In genomic region chr12:91414147-91414546, GRCh38 we compare ENCODE assay signal across 16 cellular contexts.
"Had no signal": no experiment of that assay in that cellular context is flagged by ENCODE, and none has a peak within 500 bp of the region (broad histone marks: within the 10 kb centered on the region; RNA-seq: fewer than 3 reads in every experiment).

No MANE protein-coding gene starts in this region.

- H3K4me1 ChIP-seq: pancreas, uterus had no signal

- H3K4me3 ChIP-seq: heart right ventricle, pancreas, uterus had no signal

- DNase-seq: activated CD4-positive, alpha-beta T cell treated with anti-CD3 and anti-CD28 coated beads for 48 hours; activated naive CD4-positive, alpha-beta T cell; caudate nucleus; cortex of kidney; effector memory CD8-positive, alpha-beta T cell; erythroblast; foreskin melanocyte; heart right ventricle; kidney; left ventricle myocardium superior; pancreas; stimulated activated CD4-positive, alpha-beta T cell treated with anti-CD3 and anti-CD28 coated beads, Interleukin-4, amount 100 ng/mL, for 1 hour; stimulated activated CD8-positive, alpha-beta memory T cell treated with anti-CD3 and anti-CD28 coated beads, Interleukin-4, amount 100 ng/mL, for 48 hours; stimulated activated naive CD8-positive, alpha-beta T cell treated with anti-CD3 and anti-CD28 coated beads, Interleukin-15, amount 100 ng/mL, for 72 hours; T-helper 17 cell; uterus had no signal

- H3K27me3 ChIP-seq: heart right ventricle, pancreas, uterus had no signal

- H3K27ac ChIP-seq: heart right ventricle, pancreas, uterus had no signal

- ATAC-seq: effector memory CD8-positive, alpha-beta T cell; stimulated activated naive CD8-positive, alpha-beta T cell treated with anti-CD3 and anti-CD28 coated beads, Interleukin-15, amount 100 ng/mL, for 72 hours; T-helper 17 cell had no signal

- H3K9me3 ChIP-seq: heart right ventricle, pancreas, uterus had no signal

- H3K36me3 ChIP-seq: heart right ventricle, pancreas, uterus had no signal
